34 cellular contexts compared by ENCODE assay signal in genomic region chr10:18319628-18320027, GRCh38.
"Had no signal": no experiment of that assay in that cellular context is flagged by ENCODE, and none has a peak within 500 bp of the region (broad histone marks: within the 10 kb centered on the region; RNA-seq: fewer than 3 reads in every experiment).

No MANE protein-coding gene starts in this region.

- H3K36me3 ChIP-seq: MG63 had no signal

- DNase-seq: Karpas-422, Kasumi-1, MG63, MM.1S, MV-4-11, NCI-H1048, NCI-H1092, NCI-H1092 treated with DMSO at 0.1 percent for 48 hours, NCI-H1105, NCI-H1105 treated with DMSO at 0.1 percent for 48 hours, NCI-H1417, NCI-H1417 treated with DMSO at 0.1 percent for 48 hours, NCI-H1436, NCI-H1436 treated with DMSO at 0.1 percent for 48 hours, NCI-H146, NCI-H1694, NCI-H1694 treated with DMSO at 0.1 percent for 48 hours, NCI-H187, NCI-H187 treated with DMSO at 0.1 percent for 48 hours, NCI-H1930, NCI-H2029, NCI-H2029 treated with DMSO at 0.1 percent for 48 hours, NCI-H2081, NCI-H2081 treated with DMSO at 0.1 percent for 48 hours, NCI-H2107, NCI-H2171, NCI-H2171 treated with DMSO at 0.1 percent for 48 hours, NCI-H2227 treated with DMSO at 0.1 percent for 48 hours, NCI-H226, NCI-H345, NCI-H446, NCI-H446 treated with DMSO at 0.1 percent for 48 hours, NCI-H510A, NCI-H510A treated with DMSO at 0.1 percent for 48 hours had no signal

- H3K27me3 ChIP-seq: MG63 had no signal

- H3K4me3 ChIP-seq: MG63 had no signal

- H3K9me3 ChIP-seq: MG63 had no signal
